In the genomic region with DNA sequence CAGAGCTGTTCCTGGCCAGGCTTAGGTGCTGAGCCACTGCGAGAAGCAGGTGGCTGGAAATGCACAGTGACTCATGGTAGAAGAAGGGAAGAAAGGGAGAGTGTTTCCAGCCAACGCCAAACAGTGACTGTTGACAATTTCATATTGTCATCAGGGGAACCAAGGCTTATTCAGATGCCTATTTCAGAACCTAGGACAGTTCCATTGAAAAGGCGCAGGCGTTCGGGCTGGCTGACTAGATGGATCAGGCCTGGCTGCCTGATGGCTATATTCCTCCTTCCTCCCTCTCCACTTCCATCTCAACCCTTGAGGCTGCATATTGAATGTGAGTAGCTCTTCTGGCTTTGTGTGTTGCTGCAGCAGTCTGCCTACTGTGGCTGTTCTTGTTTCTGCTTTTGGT, we compare ENCODE assay signal across 13 cellular contexts.
DNase-seq lines count a peak whose midpoint lies in the region; ATAC-seq and TF ChIP-seq lines count a peak whose summit lies in the region.
"Had no signal": no experiment of that assay in that cellular context is flagged by ENCODE, and none has a peak within 500 bp of the region (broad histone marks: within the 10 kb centered on the region; RNA-seq: fewer than 3 reads in every experiment).

No MANE protein-coding gene starts in this region.

- no peaks in the 10 kb centered on the region for H3K36me3 Mint-ChIP-seq in naive thymus-derived CD4-positive, alpha-beta T cell
- H3K36me3 Mint-ChIP-seq: memory B cell had no signal

- no peak overlapping the region for H3K4me3 Mint-ChIP-seq in naive thymus-derived CD4-positive, alpha-beta T cell
- H3K4me3 Mint-ChIP-seq: HFFc6, memory B cell had no signal

- H3K36me3 ChIP-seq in liver (ENCODE audit: control insufficient read depth in 4 of 4, insufficient read depth in 3 of 4, low read depth in 1 of 4, low read length in 3 of 4) (no peaks in the 10 kb centered on the region), esophagus squamous epithelium (no peaks in the 10 kb centered on the region)
- no peaks in the 10 kb centered on the region for H3K36me3 ChIP-seq in naive thymus-derived CD4-positive, alpha-beta T cell (ENCODE audit: control insufficient read depth in 2 of 3, insufficient read depth in 3 of 3, low read length in 3 of 3)

- in situ Hi-C loops in T47D (cut with HindIII; ENCODE audit: low pct_unique_long_range_greater_than_20kb, low sequenced_read_pairs), result no loop called here

- H3K27ac Mint-ChIP-seq in naive thymus-derived CD4-positive, alpha-beta T cell, result peak overlapping the region in 1 of 9 donors; percentile 9
- H3K27ac Mint-ChIP-seq: HFFc6, memory B cell had no signal

- intact Hi-C loops in esophagus squamous epithelium (cut with DNase I), result no loop called here
- intact Hi-C loops in naive thymus-derived CD4-positive, alpha-beta T cell (cut with micrococcal nuclease), result no loop called here

- WGBS in liver, result 23% methylated on average over 5 of the region's 5 CpGs
- 24 to 48% methylated on average over 4 to 5 of the region's 5 CpGs for WGBS in esophagus squamous epithelium, 2 donors

- TF ChIP-seq RAD21 in liver (IDR thresholded peaks at IDR 0.05), result no peak

- CTCF ChIA-PET in naive thymus-derived CD4-positive, alpha-beta T cell (lab: Charles Lee), result no interaction called here

- H3K9me3 Mint-ChIP-seq in naive thymus-derived CD4-positive, alpha-beta T cell, result peaks cover 0 to 3% (median 0%) of the 10 kb centered on the region in 11 donors
- H3K9me3 Mint-ChIP-seq: HFFc6, memory B cell had no signal

- H3K4me1 ChIP-seq in liver (ENCODE audit: control insufficient read depth in 4 of 4, insufficient read depth in 4 of 4, low read length in 3 of 4) (no peaks in the 10 kb centered on the region), esophagus squamous epithelium (no peaks in the 10 kb centered on the region)
- no peaks in the 10 kb centered on the region for H3K4me1 ChIP-seq in naive thymus-derived CD4-positive, alpha-beta T cell (ENCODE audit: control insufficient read depth in 2 of 2, insufficient read depth in 2 of 2, low read length in 2 of 2)

- POLR2A ChIA-PET in naive thymus-derived CD4-positive, alpha-beta T cell (lab: Charles Lee), result no interaction called here

- no peak overlapping the region for H3K4me3 ChIP-seq in liver (ENCODE audit: low read depth in 1 of 3, low read length in 3 of 3)
- no peak overlapping the region for H3K4me3 ChIP-seq in esophagus squamous epithelium
- no peak overlapping the region for H3K4me3 ChIP-seq in naive thymus-derived CD4-positive, alpha-beta T cell (ENCODE audit: low read length)

- H3K27me3 ChIP-seq in liver (ENCODE audit: control insufficient read depth in 4 of 4, insufficient read depth in 4 of 4, low read length in 3 of 4) (peaks cover 0 to 5% (median 1%) of the 10 kb centered on the region in 4 donors), esophagus squamous epithelium (no peaks in the 10 kb centered on the region)
- no peaks in the 10 kb centered on the region for H3K27me3 ChIP-seq in naive thymus-derived CD4-positive, alpha-beta T cell (ENCODE audit: control insufficient read depth in 2 of 2, insufficient read depth in 2 of 2, low read length in 2 of 2)

- no peaks in the 10 kb centered on the region for H3K9me3 ChIP-seq in liver (ENCODE audit: control insufficient read depth in 4 of 4, low read length in 3 of 4)
- H3K9me3 ChIP-seq in esophagus squamous epithelium, result no peaks in the 10 kb centered on the region
- no peaks in the 10 kb centered on the region for H3K9me3 ChIP-seq in naive thymus-derived CD4-positive, alpha-beta T cell (ENCODE audit: control insufficient read depth in 2 of 3, low read length in 3 of 3)

- ATAC-seq in naive thymus-derived CD4-positive, alpha-beta T cell, result no peak
- no peak for ATAC-seq in HG02798 (IDR thresholded peaks at IDR 0.05; ENCODE audit: poor library complexity, unreplicated experiment)

- H3K9ac ChIP-seq in liver (ENCODE audit: low read depth in 1 of 2, low read length in 2 of 2), result no peak overlapping the region

- no peaks in the 10 kb centered on the region for H3K4me1 Mint-ChIP-seq in naive thymus-derived CD4-positive, alpha-beta T cell
- H3K4me1 Mint-ChIP-seq: memory B cell had no signal

- DNase-seq in DMS53 treated with DMSO at 0.1 percent for 48 hours (lab: John Stamatoyannopoulos, UW; ENCODE audit: unreplicated experiment) (peak; percentile 16), M059J (ENCODE audit: low read depth) (peak; percentile 57), T47D (ENCODE audit: low read depth in 1 of 2, low spot score in 1 of 2) (peak; percentile 0 to 64), esophagus squamous epithelium (lab: John Stamatoyannopoulos, UW) (no peak)
- no peak for DNase-seq in naive thymus-derived CD4-positive, alpha-beta T cell
- DNase-seq in activated T-cell treated with anti-CD3 and anti-CD28 coated beads, Interleukin-2, amount 50 U/mL, for 48 hours, result no peak
- DNase-seq: COR-L47, HFFc6, NCI-H524 treated with DMSO at 0.1 percent for 48 hours, small intestine had no signal

- H3K27ac ChIP-seq in liver (ENCODE audit: low read depth in 1 of 2, low read length in 2 of 2), result no peak overlapping the region
- H3K27ac ChIP-seq in esophagus squamous epithelium, result no peak overlapping the region
- H3K27ac ChIP-seq in naive thymus-derived CD4-positive, alpha-beta T cell (ENCODE audit: low read depth, low read length), result no peak overlapping the region

- TF ChIP-seq CTCF in liver (IDR thresholded peaks at IDR 0.05; ENCODE audit: low read depth, low read length, missing input control) (no peak), esophagus squamous epithelium (IDR thresholded peaks at IDR 0.05) (no peak)

- peaks cover 0 to 14% (median 12%) of the 10 kb centered on the region in 5 donors for H3K27me3 Mint-ChIP-seq in naive thymus-derived CD4-positive, alpha-beta T cell

- no peak for TF ChIP-seq POLR2A in esophagus squamous epithelium (IDR thresholded peaks at IDR 0.05)

TF ChIP-seq in liver, 16 proteins besides CTCF, POLR2A, EP300 and RAD21:
- no peak for TF ChIP-seq RXRA (IDR thresholded peaks at IDR 0.05)
- TF ChIP-seq, protein P1, sequence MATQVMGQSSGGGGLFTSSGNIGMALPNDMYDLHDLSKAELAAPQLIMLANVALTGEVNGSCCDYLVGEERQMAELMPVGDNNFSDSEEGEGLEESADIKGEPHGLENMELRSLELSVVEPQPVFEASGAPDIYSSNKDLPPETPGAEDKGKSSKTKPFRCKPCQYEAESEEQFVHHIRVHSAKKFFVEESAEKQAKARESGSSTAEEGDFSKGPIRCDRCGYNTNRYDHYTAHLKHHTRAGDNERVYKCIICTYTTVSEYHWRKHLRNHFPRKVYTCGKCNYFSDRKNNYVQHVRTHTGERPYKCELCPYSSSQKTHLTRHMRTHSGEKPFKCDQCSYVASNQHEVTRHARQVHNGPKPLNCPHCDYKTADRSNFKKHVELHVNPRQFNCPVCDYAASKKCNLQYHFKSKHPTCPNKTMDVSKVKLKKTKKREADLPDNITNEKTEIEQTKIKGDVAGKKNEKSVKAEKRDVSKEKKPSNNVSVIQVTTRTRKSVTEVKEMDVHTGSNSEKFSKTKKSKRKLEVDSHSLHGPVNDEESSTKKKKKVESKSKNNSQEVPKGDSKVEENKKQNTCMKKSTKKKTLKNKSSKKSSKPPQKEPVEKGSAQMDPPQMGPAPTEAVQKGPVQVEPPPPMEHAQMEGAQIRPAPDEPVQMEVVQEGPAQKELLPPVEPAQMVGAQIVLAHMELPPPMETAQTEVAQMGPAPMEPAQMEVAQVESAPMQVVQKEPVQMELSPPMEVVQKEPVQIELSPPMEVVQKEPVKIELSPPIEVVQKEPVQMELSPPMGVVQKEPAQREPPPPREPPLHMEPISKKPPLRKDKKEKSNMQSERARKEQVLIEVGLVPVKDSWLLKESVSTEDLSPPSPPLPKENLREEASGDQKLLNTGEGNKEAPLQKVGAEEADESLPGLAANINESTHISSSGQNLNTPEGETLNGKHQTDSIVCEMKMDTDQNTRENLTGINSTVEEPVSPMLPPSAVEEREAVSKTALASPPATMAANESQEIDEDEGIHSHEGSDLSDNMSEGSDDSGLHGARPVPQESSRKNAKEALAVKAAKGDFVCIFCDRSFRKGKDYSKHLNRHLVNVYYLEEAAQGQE (IDR thresholded peaks at IDR 0.05), result peak; percentile 93
TF ChIP-seq in liver: peak in this region for 1.

Comparison
In these comparisons a context has a peak if more than half of its experiments do, and no peak if none do; other contexts are left out.
1. DNase-seq: peak in DMS53 treated with DMSO at 0.1 percent for 48 hours (single experiment), M059J (single experiment) and T47D (2 of 2); none in esophagus squamous epithelium (single experiment), naive thymus-derived CD4-positive, alpha-beta T cell (0 of 9) and activated T-cell treated with anti-CD3 and anti-CD28 coated beads, Interleukin-2, amount 50 U/mL, for 48 hours (0 of 2).